Comparison of ENCODE assay signal across 1 cellular context in the genomic region with DNA sequence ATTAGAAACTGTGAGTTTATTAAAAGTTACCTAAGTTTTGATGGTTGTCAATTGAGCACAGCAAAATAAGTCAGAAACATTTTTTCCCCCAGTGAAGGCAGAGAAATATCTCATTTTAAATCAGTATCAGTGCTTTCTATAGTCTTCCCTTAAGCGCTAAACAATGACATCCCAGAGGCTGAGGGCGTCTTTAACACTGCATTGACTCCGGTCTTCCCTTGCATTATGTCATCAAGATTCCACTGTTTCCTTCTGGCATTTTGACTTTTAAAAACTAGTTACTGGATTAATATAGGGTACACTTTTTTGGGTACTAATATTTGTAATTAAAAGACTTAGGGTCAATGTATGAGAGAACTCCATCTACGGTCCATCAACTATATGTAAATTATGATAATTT.
TF ChIP-seq lines count a peak whose summit lies in the region.

No MANE protein-coding gene starts in this region.

TF ChIP-seq in WTC11, 78 proteins besides CTCF, POLR2A, EP300 and RAD21 (continued from another document):
- TF ChIP-seq ZNF671 (CRISPR knock-in tag; IDR thresholded peaks at IDR 0.05) (no peak), USF2 (CRISPR knock-in tag; IDR thresholded peaks at IDR 0.05) (no peak), E2F1 (CRISPR knock-in tag; IDR thresholded peaks at IDR 0.05) (no peak), TEAD4 (CRISPR knock-in tag; IDR thresholded peaks at IDR 0.05) (no peak), HMGA2 (CRISPR knock-in tag; IDR thresholded peaks at IDR 0.05) (no peak), OVOL2 (CRISPR knock-in tag; IDR thresholded peaks at IDR 0.05; ENCODE audit: borderline replicate concordance) (no peak), GRHL2 (CRISPR knock-in tag; IDR thresholded peaks at IDR 0.05; ENCODE audit: insufficient replicate concordance, severe bottlenecking) (no peak)
- TF ChIP-seq, protein P1, sequence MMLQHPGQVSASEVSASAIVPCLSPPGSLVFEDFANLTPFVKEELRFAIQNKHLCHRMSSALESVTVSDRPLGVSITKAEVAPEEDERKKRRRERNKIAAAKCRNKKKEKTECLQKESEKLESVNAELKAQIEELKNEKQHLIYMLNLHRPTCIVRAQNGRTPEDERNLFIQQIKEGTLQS (CRISPR knock-in tag; conservative IDR thresholded peaks at IDR 0.05), result no peak
- TF ChIP-seq, protein P2, sequence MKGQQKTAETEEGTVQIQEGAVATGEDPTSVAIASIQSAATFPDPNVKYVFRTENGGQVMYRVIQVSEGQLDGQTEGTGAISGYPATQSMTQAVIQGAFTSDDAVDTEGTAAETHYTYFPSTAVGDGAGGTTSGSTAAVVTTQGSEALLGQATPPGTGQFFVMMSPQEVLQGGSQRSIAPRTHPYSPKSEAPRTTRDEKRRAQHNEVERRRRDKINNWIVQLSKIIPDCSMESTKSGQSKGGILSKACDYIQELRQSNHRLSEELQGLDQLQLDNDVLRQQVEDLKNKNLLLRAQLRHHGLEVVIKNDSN (CRISPR knock-in tag; IDR thresholded peaks at IDR 0.05), result no peak
- TF ChIP-seq, protein P3, sequence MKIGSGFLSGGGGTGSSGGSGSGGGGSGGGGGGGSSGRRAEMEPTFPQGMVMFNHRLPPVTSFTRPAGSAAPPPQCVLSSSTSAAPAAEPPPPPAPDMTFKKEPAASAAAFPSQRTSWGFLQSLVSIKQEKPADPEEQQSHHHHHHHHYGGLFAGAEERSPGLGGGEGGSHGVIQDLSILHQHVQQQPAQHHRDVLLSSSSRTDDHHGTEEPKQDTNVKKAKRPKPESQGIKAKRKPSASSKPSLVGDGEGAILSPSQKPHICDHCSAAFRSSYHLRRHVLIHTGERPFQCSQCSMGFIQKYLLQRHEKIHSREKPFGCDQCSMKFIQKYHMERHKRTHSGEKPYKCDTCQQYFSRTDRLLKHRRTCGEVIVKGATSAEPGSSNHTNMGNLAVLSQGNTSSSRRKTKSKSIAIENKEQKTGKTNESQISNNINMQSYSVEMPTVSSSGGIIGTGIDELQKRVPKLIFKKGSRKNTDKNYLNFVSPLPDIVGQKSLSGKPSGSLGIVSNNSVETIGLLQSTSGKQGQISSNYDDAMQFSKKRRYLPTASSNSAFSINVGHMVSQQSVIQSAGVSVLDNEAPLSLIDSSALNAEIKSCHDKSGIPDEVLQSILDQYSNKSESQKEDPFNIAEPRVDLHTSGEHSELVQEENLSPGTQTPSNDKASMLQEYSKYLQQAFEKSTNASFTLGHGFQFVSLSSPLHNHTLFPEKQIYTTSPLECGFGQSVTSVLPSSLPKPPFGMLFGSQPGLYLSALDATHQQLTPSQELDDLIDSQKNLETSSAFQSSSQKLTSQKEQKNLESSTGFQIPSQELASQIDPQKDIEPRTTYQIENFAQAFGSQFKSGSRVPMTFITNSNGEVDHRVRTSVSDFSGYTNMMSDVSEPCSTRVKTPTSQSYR (CRISPR knock-in tag; IDR thresholded peaks at IDR 0.05), result no peak
TF ChIP-seq in WTC11: peak in this region for 0.
